ENCODE assay signal across 22 cellular contexts in the genomic region with DNA sequence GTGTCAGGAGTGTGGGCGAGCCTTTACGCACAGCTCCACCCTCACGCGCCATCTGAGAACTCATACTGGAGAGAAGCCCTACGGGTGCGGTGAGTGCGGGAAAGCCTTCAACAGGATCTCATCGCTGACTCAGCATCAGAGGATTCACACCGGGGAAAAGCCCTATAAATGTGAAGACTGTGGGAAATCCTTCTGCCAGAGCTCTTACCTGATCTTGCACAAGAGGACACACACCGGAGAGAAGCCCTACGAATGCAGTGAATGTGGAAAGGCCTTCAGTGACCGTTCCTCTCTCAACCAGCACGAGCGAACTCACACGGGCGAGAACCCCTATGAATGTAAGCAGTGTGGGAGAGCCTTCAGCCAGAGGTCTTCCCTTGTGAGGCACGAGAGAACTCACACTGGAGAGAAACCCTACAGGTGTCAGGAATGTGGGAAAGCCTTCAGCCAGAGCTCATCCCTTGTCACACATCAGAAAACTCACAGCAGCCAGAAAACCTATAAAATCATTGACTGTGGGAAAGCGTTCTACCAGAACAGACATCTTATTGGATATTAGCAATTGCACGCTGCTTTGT. TPM values are rescaled to one million over a fixed set of nuclear protein-coding genes. Genes with fewer than 3 reads are reported as not detected.
DNase-seq lines count a peak whose midpoint lies in the region; ATAC-seq, FAIRE-seq and TF ChIP-seq lines count a peak whose summit lies in the region.
"Had no signal": no experiment of that assay in that cellular context is flagged by ENCODE, and none has a peak within 500 bp of the region (broad histone marks: within the 10 kb centered on the region; RNA-seq: fewer than 3 reads in every experiment).

No MANE protein-coding gene starts in this region.

- H3K9me3 ChIP-seq in HEK293 (ENCODE audit: control insufficient read depth, insufficient read depth, low read depth, low read length) (no peaks in the 10 kb centered on the region), K562 (replicated peaks; ENCODE audit: control insufficient read depth, insufficient read depth, low read depth, low read length) (peaks cover 23% of the 10 kb centered on the region), lung (ENCODE audit: control insufficient read depth in 2 of 2, insufficient read depth in 1 of 2, low read length in 1 of 2) (peaks cover 18 to 44% of the 10 kb centered on the region in 2 donors)

- WGBS in K562 (ENCODE audit: insufficient coverage, low coverage, missing lambda C conversion rate) = 48% methylated on average over 19 of the region's 19 CpGs
- 98 to 99% methylated on average over 19 of the region's 19 CpGs for WGBS in lung, 2 donors

- in situ Hi-C loops in K562 (cut with MboI) = no loop called here

- intact Hi-C loops in K562 (cut with micrococcal nuclease) = no loop called here

- H3K27me3 ChIP-seq in K562 (ENCODE audit: control insufficient read depth in 2 of 2, insufficient read depth in 2 of 2, low read length in 2 of 2) (no peaks in the 10 kb centered on the region), lung (ENCODE audit: control insufficient read depth, insufficient read depth) (no peaks in the 10 kb centered on the region)

- H3K4me2 ChIP-seq in K562 (ENCODE audit: insufficient read depth, low read length) = no peak overlapping the region
- H3K4me2 ChIP-seq: GM23338 had no signal

- BruUV-seq in K562 (replicated peaks; lab: Mats Ljungman, UMichigan) = no TSS peak

- TF ChIP-seq POLR2A in K562 (conservative IDR thresholded peaks at IDR 0.05) = no peak

- no peaks in the 10 kb centered on the region for H3K79me2 ChIP-seq in K562 (ENCODE audit: control insufficient read depth, insufficient read depth, low read length)

- no peak for ATAC-seq in K562
- ATAC-seq in lung (ENCODE audit: insufficient read depth, low FRiP score) = no peak
- ATAC-seq: GM23338 had no signal

- H3K36me3 ChIP-seq in HEK293 (ENCODE audit: control insufficient read depth in 2 of 2, insufficient read depth in 1 of 2, low read length in 2 of 2) (peaks cover 0 to 23% of the 10 kb centered on the region in 2 experiments; a peak in 2 of 3 replicates), K562 (ENCODE audit: control insufficient read depth, insufficient read depth, low read length) (no peaks in the 10 kb centered on the region), lung (ENCODE audit: control insufficient read depth in 2 of 2, insufficient read depth in 2 of 2, low read length in 2 of 2) (peaks cover 17 to 31% of the 10 kb centered on the region in 2 donors)

- H3K4me3 ChIP-seq in HEK293 (ENCODE audit: low read depth, low read length) (no peak overlapping the region), K562 (no peak overlapping the region), lung (peak overlapping the region; percentile 2)
- H3K4me3 ChIP-seq: GM23338 had no signal

- H4K20me1 ChIP-seq in K562 (replicated peaks; ENCODE audit: control insufficient read depth, insufficient read depth, low read length) = no peaks in the 10 kb centered on the region

- POLR2A ChIA-PET in HEK293 (lab: Yijun Ruan, JAX) (no interaction called here), K562 (lab: Yijun Ruan, JAX) (interaction anchor here (0.6 to 1.4 kb wide), 2 partner anchors 12 to 30 kb away, joined by 3 to 4 read pairs; no protein-coding TSS in a partner anchor)

- no peak for TF ChIP-seq RAD21 in K562 (CRISPR knock-in tag; conservative IDR thresholded peaks at IDR 0.05 in 1 of 2, IDR thresholded peaks at IDR 0.05 in 1 of 2)

- no peak for TF ChIP-seq EP300 in K562 (IDR thresholded peaks at IDR 0.05; ENCODE audit: low read length)

- no peak overlapping the region for H3K9ac ChIP-seq in K562 (ENCODE audit: insufficient read depth in 1 of 2, low read depth in 2 of 2, low read length in 2 of 2)

- H3K4me1 ChIP-seq in HEK293 (ENCODE audit: control insufficient read depth, insufficient read depth, low read length) = no peaks in the 10 kb centered on the region
- H3K4me1 ChIP-seq in K562 (replicated peaks in 1 of 2; ENCODE audit: control insufficient read depth in 2 of 2, insufficient read depth in 2 of 2, low read length in 2 of 2) = no peaks in the 10 kb centered on the region
- no peaks in the 10 kb centered on the region for H3K4me1 ChIP-seq in lung (ENCODE audit: control insufficient read depth in 2 of 2, insufficient read depth in 2 of 2, low read length in 2 of 2)

- H3K27ac ChIP-seq in HEK293 (ENCODE audit: extremely low read depth, low read depth, low read length) = no peak overlapping the region
- no peak overlapping the region for H3K27ac ChIP-seq in K562 (ENCODE audit: extremely low read depth, low read depth, low read length)
- no peak overlapping the region for H3K27ac ChIP-seq in lung (ENCODE audit: low read depth in 1 of 2, low read length in 1 of 2)

- TF ChIP-seq CTCF in HEK293 (tag by site-specific recombination; IDR thresholded peaks at IDR 0.05) (no peak), K562 (IDR thresholded peaks at IDR 0.05 in 2 of 3, conservative IDR thresholded peaks at IDR 0.05 in 1 of 3; ENCODE audit: insufficient read depth in 2 of 3, low read depth in 1 of 3, low read length in 3 of 3) (no peak), lung (IDR thresholded peaks at IDR 0.05; ENCODE audit: control extremely low read depth, extremely low read depth) (no peak)

- H2AFZ ChIP-seq in K562 (ENCODE audit: low read depth, low read length) = no peak overlapping the region
- H2AFZ ChIP-seq: GM23338 had no signal

- DNase-seq in K562 (ENCODE audit: extremely low read depth in 1 of 4, low spot score in 3 of 4) (no peak), lung (ENCODE audit: low spot score) (no peak), NCI-H1092 treated with DMSO at 0.1 percent for 48 hours (lab: John Stamatoyannopoulos, UW) (no peak), AML-193 (lab: John Stamatoyannopoulos, UW) (no peak), HTR-8/SVneo (ENCODE audit: insufficient read length, low spot score) (no peak)
- no peak for DNase-seq in activated CD4-positive, CD25-positive, alpha-beta regulatory T cell (lab: John Stamatoyannopoulos, UW)
- DNase-seq: CD8-positive, alpha-beta memory T cell; DND-41; GDM1; Karpas-422; MM.1S; NCI-H1105; NCI-H1694; NCI-H2107; NCI-H226; NCI-H526 treated with DMSO at 0.1 percent for 48 hours; NK-92 treated with Interleukin-12 subunit alpha and Interleukin-12 subunit beta, amount 100 ng/mL, for 24 hours; SHP77 treated with DMSO at 0.1 percent for 48 hours had no signal

- H3K9me1 ChIP-seq in K562 (ENCODE audit: control insufficient read depth, insufficient read depth, low read length) = no peaks in the 10 kb centered on the region

- CTCF ChIA-PET in HEK293 (lab: Yijun Ruan, JAX) (interaction anchor here (0.6 kb wide), 1 partner anchor 36 kb away, joined by 3 read pairs; no protein-coding TSS in a partner anchor), K562 (lab: Yijun Ruan, JAX; ENCODE audit: low intra/inter-chr PET ratio) (no interaction called here)

- FAIRE-seq in K562 (lab: Jason Lieb, UNC) (no peak), HTR-8/SVneo (lab: Jason Lieb, UNC) (no peak)
- FAIRE-seq: GM12892 had no signal

RNA-seq across cellular contexts. Expression of a gene that starts 6.9 kb away (rescaled TPM):
- total RNA-seq in K562 (2011; cell fraction: chromatin; rRNA removed; ENCODE audit: low replicate concordance) = 9.7 and 21.8 TPM in 2 replicates
- 3.2 and 3.6 TPM in 2 replicates for total RNA-seq in K562 (2011; cell fraction: nucleolus; rRNA removed)
- total RNA-seq in K562 (2011; cell fraction: nucleoplasm; rRNA removed) = 4.7 and 5.1 TPM in 2 replicates
- total RNA-seq in K562 (2014; rRNA removed) (2.0 TPM in 2 replicates), K562 (2014; rRNA removed; fragmentation: Illumina TruSeq; extraction: Trizol) (6.0 and 6.8 TPM in 2 replicates), K562 (2015; rRNA removed; fragmentation: Illumina TruSeq; extraction: Trizol) (3.2 and 3.6 TPM in 2 replicates), K562 (2021) (4.0 and 5.4 TPM in 2 replicates), lung (1 to 10 TPM; 5.0 to 9.6 TPM)
- polyA plus RNA-seq in K562 (2011; rRNA removed) (6.7 and 7.5 TPM in 2 replicates), K562 (2014; fragmentation: Illumina TruSeq; extraction: Trizol) (4.6 and 5.4 TPM in 2 replicates), K562 (2014; fragmentation: Nextera tagmentation; extraction: Ambion mirVana) (1 to 10 TPM; 4.4 to 6.1 TPM), K562 (2014; rRNA removed) (3.0 and 3.4 TPM in 2 replicates), lung (1 to 10 TPM; 1.6 to 2.1 TPM)
- 1.5 and 3.4 TPM in 2 replicates for polyA plus RNA-seq in K562 (2011; cell fraction: cytosol; rRNA removed)
- 3.6 and 6.2 TPM in 2 replicates for polyA plus RNA-seq in K562 (2011; cell fraction: nucleus; rRNA removed)
- 2.5 and 3.1 TPM in 2 replicates for polyA plus RNA-seq in K562 (2012)
- polyA minus RNA-seq in K562 (2011; rRNA and poly(A)+ RNA removed) = 15.0 and 23.3 TPM in 2 replicates
- polyA minus RNA-seq in K562 (2011; cell fraction: cytosol; rRNA and poly(A)+ RNA removed) = 3.5 and 4.8 TPM in 2 replicates
- 1.6 and 6.4 TPM in 2 replicates for polyA minus RNA-seq in K562 (2011; cell fraction: nucleus; rRNA and poly(A)+ RNA removed)

RNA-seq across cellular contexts. Expression of a gene that starts 14.7 kb away (rescaled TPM):
- total RNA-seq in K562 (2011; cell fraction: chromatin; rRNA removed; ENCODE audit: low replicate concordance) = 3.7 and 5.4 TPM in 2 replicates
- total RNA-seq in K562 (2011; cell fraction: nucleolus; rRNA removed) = 2.8 and 2.9 TPM in 2 replicates
- 3.2 and 4.7 TPM in 2 replicates for total RNA-seq in K562 (2011; cell fraction: nucleoplasm; rRNA removed)
- total RNA-seq in K562 (2014; rRNA removed) (1.2 and 1.5 TPM in 2 replicates), K562 (2014; rRNA removed; fragmentation: Illumina TruSeq; extraction: Trizol) (1.0 and 1.4 TPM in 2 replicates), K562 (2015; rRNA removed; fragmentation: Illumina TruSeq; extraction: Trizol) (1.1 and 1.3 TPM in 2 replicates), K562 (2021) (1.3 and 1.8 TPM in 2 replicates), lung (1 to 10 TPM; 5.0 to 8.8 TPM)
- polyA plus RNA-seq in K562 (2011; rRNA removed) (1.3 and 1.5 TPM in 2 replicates), K562 (2014; fragmentation: Illumina TruSeq; extraction: Trizol) (0.89 and 1.0 TPM in 2 replicates), K562 (2014; fragmentation: Nextera tagmentation; extraction: Ambion mirVana) (under 1 TPM; 0.07 to 0.31 TPM), K562 (2014; rRNA removed) (1.1 and 1.4 TPM in 2 replicates), lung (1 to 10 TPM; 1.1 to 3.1 TPM)
- polyA plus RNA-seq in K562 (2011; cell fraction: cytosol; rRNA removed) = 0.78 and 1.0 TPM in 2 replicates
- 1.5 and 2.0 TPM in 2 replicates for polyA plus RNA-seq in K562 (2011; cell fraction: nucleus; rRNA removed)
- 0.64 and 1.4 TPM in 2 replicates for polyA plus RNA-seq in K562 (2012)
- 2.5 and 3.2 TPM in 2 replicates for polyA minus RNA-seq in K562 (2011; rRNA and poly(A)+ RNA removed)
- 0.64 and 1.5 TPM in 2 replicates for polyA minus RNA-seq in K562 (2011; cell fraction: cytosol; rRNA and poly(A)+ RNA removed)
- 0.81 and 1.3 TPM in 2 replicates for polyA minus RNA-seq in K562 (2011; cell fraction: nucleus; rRNA and poly(A)+ RNA removed)

RNA-seq across cellular contexts. Expression of a gene that starts 32.8 kb away (rescaled TPM):
- not detected in 2 replicates for total RNA-seq in K562 (2011; cell fraction: chromatin; rRNA removed; ENCODE audit: low replicate concordance)
- total RNA-seq in K562 (2011; cell fraction: nucleolus; rRNA removed) = not detected in 2 replicates
- total RNA-seq in K562 (2011; cell fraction: nucleoplasm; rRNA removed) = 0.08 TPM in 1 of 2 replicates, not detected in the other
- total RNA-seq in K562 (2014; rRNA removed) = 0.12 and 0.36 TPM in 2 replicates
- total RNA-seq in K562 (2014; rRNA removed; fragmentation: Illumina TruSeq; extraction: Trizol) = 0.03 and 0.33 TPM in 2 replicates
- total RNA-seq in K562 (2015; rRNA removed; fragmentation: Illumina TruSeq; extraction: Trizol) = 0.11 TPM in 1 of 2 replicates, not detected in the other
- 0.11 TPM in 1 of 2 replicates, not detected in the other for total RNA-seq in K562 (2021)
- not detected in 2 replicates for polyA plus RNA-seq in K562 (2011; rRNA removed)
- not detected in 2 replicates for polyA plus RNA-seq in K562 (2011; cell fraction: cytosol; rRNA removed)
- not detected in 2 replicates for polyA plus RNA-seq in K562 (2011; cell fraction: nucleus; rRNA removed)
- 0.03 and 0.04 TPM in 2 replicates for polyA plus RNA-seq in K562 (2012)
- 0.01 and 0.06 TPM in 2 replicates for polyA plus RNA-seq in K562 (2014; fragmentation: Illumina TruSeq; extraction: Trizol)
- under 1 TPM; 0.01 to 0.10 TPM for polyA plus RNA-seq in K562 (2014; fragmentation: Nextera tagmentation; extraction: Ambion mirVana)
- 0.08 and 0.09 TPM in 2 replicates for polyA plus RNA-seq in K562 (2014; rRNA removed)
- polyA minus RNA-seq in K562 (2011; rRNA and poly(A)+ RNA removed) = 0.07 TPM in 1 of 2 replicates, not detected in the other
- polyA minus RNA-seq in K562 (2011; cell fraction: cytosol; rRNA and poly(A)+ RNA removed) = not detected in 2 replicates
- not detected in 2 replicates for polyA minus RNA-seq in K562 (2011; cell fraction: nucleus; rRNA and poly(A)+ RNA removed)
- not detected for total RNA-seq in lung
- under 1 TPM; 0.02 to 0.09 TPM for polyA plus RNA-seq in lung
- total RNA-seq: CD8-positive, alpha-beta memory T cell; GM23338 had no signal
- polyA plus RNA-seq: BJ; CD8-positive, alpha-beta memory T cell; GM23338 had no signal

RNA-seq across cellular contexts. Expression of a gene that starts 49.1 kb away (rescaled TPM):
- total RNA-seq in K562 (2011; cell fraction: chromatin; rRNA removed; ENCODE audit: low replicate concordance) = 161 and 433 TPM in 2 replicates
- 163 and 178 TPM in 2 replicates for total RNA-seq in K562 (2011; cell fraction: nucleolus; rRNA removed)
- total RNA-seq in K562 (2011; cell fraction: nucleoplasm; rRNA removed) = 128 and 148 TPM in 2 replicates
- total RNA-seq in K562 (2014; rRNA removed) (255 and 325 TPM in 2 replicates), K562 (2014; rRNA removed; fragmentation: Illumina TruSeq; extraction: Trizol) (43.6 and 58.2 TPM in 2 replicates), K562 (2015; rRNA removed; fragmentation: Illumina TruSeq; extraction: Trizol) (97.6 and 106 TPM in 2 replicates), K562 (2021) (193 and 203 TPM in 2 replicates), lung (10 to 100 TPM; 23.8 to 70.5 TPM)
- polyA plus RNA-seq in K562 (2011; rRNA removed) (96.1 and 122 TPM in 2 replicates), K562 (2014; fragmentation: Illumina TruSeq; extraction: Trizol) (77.3 and 106 TPM in 2 replicates), K562 (2014; fragmentation: Nextera tagmentation; extraction: Ambion mirVana) (1 to 10 TPM; 1.3 to 2.0 TPM), K562 (2014; rRNA removed) (174 and 181 TPM in 2 replicates), lung (10 to 100 TPM; 58.7 to 71.9 TPM)
- 93.4 and 185 TPM in 2 replicates for polyA plus RNA-seq in K562 (2011; cell fraction: cytosol; rRNA removed)
- polyA plus RNA-seq in K562 (2011; cell fraction: nucleus; rRNA removed) = 299 and 377 TPM in 2 replicates
- 128 and 152 TPM in 2 replicates for polyA plus RNA-seq in K562 (2012)
- polyA minus RNA-seq in K562 (2011; rRNA and poly(A)+ RNA removed) = 65.6 and 91.6 TPM in 2 replicates
- 90.0 and 90.6 TPM in 2 replicates for polyA minus RNA-seq in K562 (2011; cell fraction: cytosol; rRNA and poly(A)+ RNA removed)
- polyA minus RNA-seq in K562 (2011; cell fraction: nucleus; rRNA and poly(A)+ RNA removed) = 35.1 and 68.2 TPM in 2 replicates

RNA-seq across cellular contexts. Expression of a gene that starts 51.3 kb away (rescaled TPM):
- 53.5 and 114 TPM in 2 replicates for total RNA-seq in K562 (2011; cell fraction: chromatin; rRNA removed; ENCODE audit: low replicate concordance)
- 73.2 and 78.7 TPM in 2 replicates for total RNA-seq in K562 (2011; cell fraction: nucleolus; rRNA removed)
- 57.0 and 59.8 TPM in 2 replicates for total RNA-seq in K562 (2011; cell fraction: nucleoplasm; rRNA removed)
- total RNA-seq in K562 (2014; rRNA removed) = 73.2 and 106 TPM in 2 replicates
- 16.2 and 18.1 TPM in 2 replicates for total RNA-seq in K562 (2014; rRNA removed; fragmentation: Illumina TruSeq; extraction: Trizol)
- 49.9 and 50.8 TPM in 2 replicates for total RNA-seq in K562 (2015; rRNA removed; fragmentation: Illumina TruSeq; extraction: Trizol)
- total RNA-seq in K562 (2021) = 106 and 110 TPM in 2 replicates
- polyA plus RNA-seq in K562 (2011; rRNA removed) = 44.5 and 67.3 TPM in 2 replicates
- 73.0 and 146 TPM in 2 replicates for polyA plus RNA-seq in K562 (2011; cell fraction: cytosol; rRNA removed)
- polyA plus RNA-seq in K562 (2011; cell fraction: nucleus; rRNA removed) = 65.8 and 104 TPM in 2 replicates
- 77.3 and 87.1 TPM in 2 replicates for polyA plus RNA-seq in K562 (2012)
- polyA plus RNA-seq in K562 (2014; fragmentation: Illumina TruSeq; extraction: Trizol) = 72.3 and 101 TPM in 2 replicates
- polyA plus RNA-seq in K562 (2014; fragmentation: Nextera tagmentation; extraction: Ambion mirVana) = 1 to 10 TPM; 1.4 to 4.8 TPM
- polyA plus RNA-seq in K562 (2014; rRNA removed) = 87.3 and 89.9 TPM in 2 replicates
- polyA minus RNA-seq in K562 (2011; rRNA and poly(A)+ RNA removed) = 10.3 and 19.1 TPM in 2 replicates
- polyA minus RNA-seq in K562 (2011; cell fraction: cytosol; rRNA and poly(A)+ RNA removed) = 38.4 and 40.7 TPM in 2 replicates
- polyA minus RNA-seq in K562 (2011; cell fraction: nucleus; rRNA and poly(A)+ RNA removed) = 17.5 and 20.0 TPM in 2 replicates
- 10 to 100 TPM; 33.3 to 48.0 TPM for total RNA-seq in lung
- 10 to 100 TPM; 55.7 to 64.7 TPM for polyA plus RNA-seq in lung
